In genomic region chr2:120766758-120767351, GRCh38 we compare ENCODE assay signal across 16 cellular contexts. TPM values are rescaled to one million over a fixed set of nuclear protein-coding genes. Genes with fewer than 3 reads are reported as not detected.
DNase-seq lines count a peak whose midpoint lies in the region; ATAC-seq and TF ChIP-seq lines count a peak whose summit lies in the region.
"Had no signal": no experiment of that assay in that cellular context is flagged by ENCODE, and none has a peak within 500 bp of the region (broad histone marks: within the 10 kb centered on the region; RNA-seq: fewer than 3 reads in every experiment).

No MANE protein-coding gene starts in this region.

- H3K4me3 ChIP-seq in colonic mucosa (no peak overlapping the region), lower lobe of right lung (no peak overlapping the region), smooth muscle cell (no peak overlapping the region)

- peaks cover 30% of the 10 kb centered on the region for H3F3A ChIP-seq in smooth muscle cell (ENCODE audit: low read depth)

- whole genome bisulfite sequencing in smooth muscle cell (ENCODE audit: low lambda C conversion rate): 37% methylated on average over 11 of the region's 12 CpGs

- H3K9me3 ChIP-seq in colonic mucosa (no peaks in the 10 kb centered on the region), lower lobe of right lung (no peaks in the 10 kb centered on the region), smooth muscle cell (replicated peaks; ENCODE audit: low read depth) (no peaks in the 10 kb centered on the region)

- in situ Hi-C loops in GM13977 (cut with MboI; ENCODE audit: low pct_unique_long_range_greater_than_20kb, low sequenced_read_pairs, unreplicated experiment): no loop called here

- peaks cover 4% of the 10 kb centered on the region for H3K36me3 Mint-ChIP-seq in HFFc6 (ENCODE audit: low read depth)
- H3K36me3 Mint-ChIP-seq: activated naive CD8-positive, alpha-beta T cell had no signal

- H3K27ac Mint-ChIP-seq in HFFc6: peak overlapping the region; percentile 94
- H3K27ac Mint-ChIP-seq: activated naive CD8-positive, alpha-beta T cell had no signal

- no peaks in the 10 kb centered on the region for H3K36me3 ChIP-seq in colonic mucosa
- no peaks in the 10 kb centered on the region for H3K36me3 ChIP-seq in lower lobe of right lung
- no peaks in the 10 kb centered on the region for H3K36me3 ChIP-seq in smooth muscle cell (ENCODE audit: low read depth)

- H3K9me3 Mint-ChIP-seq in HFFc6: no peaks in the 10 kb centered on the region

- H4K20me1 ChIP-seq in smooth muscle cell (ENCODE audit: low read depth): peaks cover 4% of the 10 kb centered on the region

- intact Hi-C loops in colonic mucosa (cut with DNase I) (no loop called here), lower lobe of right lung (cut with DNase I) (no loop called here)

- TF ChIP-seq CTCF in HFFc6 (IDR thresholded peaks at IDR 0.05) (no peak), colonic mucosa (IDR thresholded peaks at IDR 0.05) (no peak), lower lobe of right lung (IDR thresholded peaks at IDR 0.05) (no peak), smooth muscle cell (IDR thresholded peaks at IDR 0.05; ENCODE audit: borderline replicate concordance, insufficient read depth, poor library complexity, severe bottlenecking) (no peak), GM13977 (IDR thresholded peaks at IDR 0.05; ENCODE audit: extremely low read depth, insufficient read depth, missing control alignments) (no peak)

- peak overlapping the region; percentile 71 for H3K4me2 ChIP-seq in smooth muscle cell
- H3K4me2 ChIP-seq: KMS-11 had no signal

- H3K27ac ChIP-seq in colonic mucosa (peak overlapping the region; percentile 13), lower lobe of right lung (peak overlapping the region; percentile 80), smooth muscle cell (ENCODE audit: low read depth) (peak overlapping the region; percentile 97)
- H3K27ac ChIP-seq: C4-2B, KMS-11 had no signal

- H3K4me1 ChIP-seq in colonic mucosa (no peaks in the 10 kb centered on the region), lower lobe of right lung (peaks cover 18% of the 10 kb centered on the region), smooth muscle cell (ENCODE audit: low read depth) (peaks cover 49% of the 10 kb centered on the region)

- H2AFZ ChIP-seq in smooth muscle cell (ENCODE audit: low read depth): no peak overlapping the region

- H3K27me3 ChIP-seq in colonic mucosa: no peaks in the 10 kb centered on the region
- H3K27me3 ChIP-seq in lower lobe of right lung (ENCODE audit: low read depth): no peaks in the 10 kb centered on the region
- H3K27me3 ChIP-seq in smooth muscle cell (ENCODE audit: low read depth): no peaks in the 10 kb centered on the region

- peaks cover 96% of the 10 kb centered on the region for H3K4me1 Mint-ChIP-seq in HFFc6 (ENCODE audit: low read depth)

- peak overlapping the region; percentile 71 for H3K4me3 Mint-ChIP-seq in HFFc6
- H3K4me3 Mint-ChIP-seq: activated naive CD8-positive, alpha-beta T cell had no signal

- H3K27me3 Mint-ChIP-seq in HFFc6 (ENCODE audit: insufficient read depth): peaks cover 3% of the 10 kb centered on the region
- H3K27me3 Mint-ChIP-seq: activated naive CD8-positive, alpha-beta T cell had no signal

- H3K79me2 ChIP-seq in smooth muscle cell (ENCODE audit: low read depth): peaks cover 74% of the 10 kb centered on the region

- ATAC-seq in lower lobe of right lung: no peak
- ATAC-seq in GM21367 (IDR thresholded peaks at IDR 0.05; ENCODE audit: unreplicated experiment): no peak

- H3K9ac ChIP-seq in colonic mucosa (ENCODE audit: low read depth in 2 of 2, low read length in 2 of 2) (no peak overlapping the region), smooth muscle cell (ENCODE audit: low read depth) (peak overlapping the region; percentile 71)
- H3K9ac ChIP-seq: KMS-11 had no signal

- DNase-seq in HFFc6: no peak
- DNase-seq in colonic mucosa: no peak
- peak; percentile 37 for DNase-seq in lower lobe of right lung
- DNase-seq in smooth muscle cell (lab: John Stamatoyannopoulos, UW; ENCODE audit: unreplicated experiment): no peak
- no peak for DNase-seq in NCI-H2029 treated with DMSO at 0.1 percent for 48 hours (lab: John Stamatoyannopoulos, UW)
- no peak for DNase-seq in NCI-H2107 treated with DMSO at 0.1 percent for 48 hours (lab: John Stamatoyannopoulos, UW; ENCODE audit: unreplicated experiment)
- DNase-seq in GM13977 (ENCODE audit: low spot score): no peak
- DNase-seq: GDM1; NCI-H1694 treated with DMSO at 0.1 percent for 48 hours; SIG-M5; stimulated activated CD4-positive, alpha-beta T cell treated with anti-CD3 and anti-CD28 coated beads, Interleukin-4, amount 100 ng/mL, for 1 hour; stimulated activated naive CD4-positive, alpha-beta T cell had no signal

RNA-seq across cellular contexts. Expression of gene GLI2, which starts 31.2 kb away (rescaled TPM):
- total RNA-seq in HFFc6 (2021; fragmentation: NEBNext Ultra II Directional; extraction: Animal tissue kit (Norgen Biotek cat#: 25700)): 10 to 100 TPM; 40.2 to 46.1 (median 41.9) TPM
- 1 to 10 TPM; 1.3 to 2.0 TPM for total RNA-seq in colonic mucosa
- total RNA-seq in lower lobe of right lung: 3.3 TPM
- total RNA-seq in smooth muscle cell: 10.4 and 10.6 TPM in 2 replicates
- polyA plus RNA-seq in smooth muscle cell: 9.4 and 10.4 TPM in 2 replicates

Comparison
In these comparisons a context has a peak if more than half of its experiments do, and no peak if none do; other contexts are left out.
1. H3K27ac ChIP-seq: peak in every context shown above with its lines; median percentile 97 in smooth muscle cell; 80 in lower lobe of right lung; 13 in colonic mucosa.